ENCODE assay signal across 11 cellular contexts in genomic region chr6:104526383-104526782, GRCh38.
DNase-seq lines count a peak whose midpoint lies in the region; ATAC-seq and TF ChIP-seq lines count a peak whose summit lies in the region.
"Had no signal": no experiment of that assay in that cellular context is flagged by ENCODE, and none has a peak within 500 bp of the region (broad histone marks: within the 10 kb centered on the region; RNA-seq: fewer than 3 reads in every experiment).

No MANE protein-coding gene starts in this region.

- peak overlapping the region; percentile 72 for H3K4me2 ChIP-seq in hepatocyte

- H4K20me1 ChIP-seq in hepatocyte (ENCODE audit: insufficient read depth, poor library complexity, severe bottlenecking): no peaks in the 10 kb centered on the region

- H3K36me3 ChIP-seq in hepatocyte (replicated peaks; ENCODE audit: insufficient read depth, low read depth): no peaks in the 10 kb centered on the region
- no peaks in the 10 kb centered on the region for H3K36me3 ChIP-seq in suprapubic skin
- no peaks in the 10 kb centered on the region for H3K36me3 ChIP-seq in breast epithelium
- H3K36me3 ChIP-seq: MG63 had no signal

- H3K79me2 ChIP-seq in hepatocyte: no peaks in the 10 kb centered on the region

- intact Hi-C loops in breast epithelium (cut with DNase I; ENCODE audit: low total_unique reads): no loop called here

- H3K4me3 ChIP-seq in hepatocyte (no peak overlapping the region), suprapubic skin (no peak overlapping the region), breast epithelium (no peak overlapping the region)
- H3K4me3 ChIP-seq: MG63, PC-9 had no signal

- peak overlapping the region; percentile 57 for H2AFZ ChIP-seq in hepatocyte
- H2AFZ ChIP-seq: PC-9 had no signal

- DNase-seq in DMS153 (lab: John Stamatoyannopoulos, UW) (peak; percentile 21), DMS153 treated with DMSO at 0.1 percent for 48 hours (lab: John Stamatoyannopoulos, UW; ENCODE audit: unreplicated experiment) (no peak), amniotic epithelial cell (ENCODE audit: low read depth) (peak; percentile 53), hepatocyte (ENCODE audit: low spot score) (peak; percentile 57), substantia nigra (lab: John Stamatoyannopoulos, UW) (no peak), suprapubic skin (ENCODE audit: low spot score in 2 of 2) (no peak), breast epithelium (ENCODE audit: low spot score in 2 of 2) (no peak)

- H3K9me3 ChIP-seq in hepatocyte (ENCODE audit: low read depth): no peaks in the 10 kb centered on the region
- H3K9me3 ChIP-seq in suprapubic skin: no peaks in the 10 kb centered on the region
- H3K9me3 ChIP-seq in breast epithelium: no peaks in the 10 kb centered on the region
- H3K9me3 ChIP-seq: MG63 had no signal

- no peak for ATAC-seq in activated CD4-positive, CD25-positive, alpha-beta regulatory T cell treated with anti-CD3 and anti-CD28 coated beads, Interleukin-2, amount 50 U/mL, for 24 hours

- TF ChIP-seq CTCF in hepatocyte (IDR thresholded peaks at IDR 0.05; ENCODE audit: poor library complexity) (no peak), suprapubic skin (IDR thresholded peaks at IDR 0.05) (no peak), breast epithelium (IDR thresholded peaks at IDR 0.05) (no peak)

- 12% methylated on average over 6 of the region's 6 CpGs for WGBS in hepatocyte (ENCODE audit: low lambda C conversion rate, missing lambda C conversion rate)
- WGBS in suprapubic skin: 63% methylated on average over 6 of the region's 6 CpGs

- no peak for TF ChIP-seq EP300 in suprapubic skin (IDR thresholded peaks at IDR 0.05)

- TF ChIP-seq POLR2A in suprapubic skin (IDR thresholded peaks at IDR 0.05): no peak
- TF ChIP-seq POLR2A in breast epithelium (IDR thresholded peaks at IDR 0.05): no peak

- H3K4me1 ChIP-seq in hepatocyte (ENCODE audit: insufficient read depth) (peaks cover 21% of the 10 kb centered on the region), suprapubic skin (peaks cover 6% of the 10 kb centered on the region), breast epithelium (no peaks in the 10 kb centered on the region)

- H3K9me2 ChIP-seq in hepatocyte (replicated peaks; ENCODE audit: insufficient read depth): no peaks in the 10 kb centered on the region

- H3K27ac ChIP-seq in hepatocyte (peak overlapping the region; percentile 67), substantia nigra (ENCODE audit: low read depth, low read length, poor library complexity, severe bottlenecking) (peak overlapping the region; percentile 23), suprapubic skin (no peak overlapping the region), breast epithelium (no peak overlapping the region)
- H3K27ac ChIP-seq: 22Rv1, PC-9 had no signal

- H3K27me3 ChIP-seq in hepatocyte (no peaks in the 10 kb centered on the region), suprapubic skin (no peaks in the 10 kb centered on the region), breast epithelium (no peaks in the 10 kb centered on the region)
- H3K27me3 ChIP-seq: MG63 had no signal

Comparison
In these comparisons a context has a peak if more than half of its experiments do, and no peak if none do; other contexts are left out.
1. DNase-seq: peak in DMS153 (single experiment), amniotic epithelial cell (single experiment) and hepatocyte (single experiment); none in DMS153 treated with DMSO at 0.1 percent for 48 hours (single experiment), substantia nigra (0 of 49), suprapubic skin (0 of 2) and breast epithelium (0 of 2).
2. H3K27ac ChIP-seq: peak in hepatocyte (single experiment) and substantia nigra (single experiment); none in suprapubic skin (single experiment) and breast epithelium (0 of 2).